ENCODE assay signal across 20 cellular contexts in the genomic region with DNA sequence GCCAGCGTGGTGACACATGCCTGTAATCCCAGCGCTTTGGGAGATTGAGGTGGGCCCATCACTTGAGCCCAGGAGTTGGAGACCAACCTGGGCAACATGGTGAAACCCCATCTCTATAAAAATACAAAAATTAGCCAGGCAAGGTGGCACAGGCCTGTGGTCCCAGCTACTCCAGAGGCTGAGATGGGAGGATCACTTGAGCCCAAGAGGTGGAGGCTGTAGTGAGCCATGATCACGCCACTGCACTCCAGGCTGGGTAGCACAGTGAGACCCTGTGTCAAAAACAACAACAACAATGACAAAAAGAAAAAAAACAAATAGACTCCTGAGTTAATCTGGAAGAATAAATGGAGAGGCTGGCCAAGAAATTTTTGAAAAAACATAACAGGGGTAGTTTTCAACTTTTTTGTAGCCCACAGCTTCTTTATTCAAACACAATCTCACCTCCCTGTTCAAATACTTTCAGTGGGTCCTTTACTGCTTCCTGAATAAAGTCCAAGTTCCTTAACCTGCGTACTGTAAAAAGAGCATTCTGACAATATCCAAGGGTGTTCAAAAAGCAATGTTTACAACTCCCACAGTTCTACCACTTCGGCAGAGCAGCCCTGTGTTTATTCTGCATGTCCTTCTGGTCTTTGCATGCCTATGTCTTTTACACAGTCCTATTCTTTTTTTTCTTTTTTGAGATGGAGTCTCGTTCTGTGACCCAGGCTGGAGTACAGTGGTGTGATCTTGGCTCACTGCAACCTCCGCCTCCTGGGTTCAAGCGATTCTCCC.
"Had no signal": no experiment of that assay in that cellular context is flagged by ENCODE, and none has a peak within 500 bp of the region (broad histone marks: within the 10 kb centered on the region; RNA-seq: fewer than 3 reads in every experiment).

No MANE protein-coding gene starts in this region.

- H3K27me3 Mint-ChIP-seq: activated CD8-positive, alpha-beta T cell treated with anti-CD3 and anti-CD28 coated beads for 36 hours; activated naive CD8-positive, alpha-beta T cell treated with anti-CD3 and anti-CD28 coated beads, Interleukin-2, amount 10 ng/mL, durations not matched to agents 7 days and 5 days had no signal

- H3K9ac ChIP-seq: SK-N-SH had no signal

- H3K36me3 ChIP-seq: breast epithelium, gastrocnemius medialis, left ventricle myocardium inferior, ovary had no signal

- H3K9me3 Mint-ChIP-seq: activated CD8-positive, alpha-beta T cell treated with anti-CD3 and anti-CD28 coated beads for 36 hours; activated naive CD8-positive, alpha-beta T cell treated with anti-CD3 and anti-CD28 coated beads, Interleukin-2, amount 10 ng/mL, durations not matched to agents 7 days and 5 days; activated T-helper 1 cell treated with anti-CD3 and anti-CD28 coated beads, Interleukin-12 subunit alpha, Interleukin-12 subunit beta, Interleukin-2, Interleukin-4 antibody, amounts not matched to agents 30 ng/mL and 10 ng/mL and 1 ng/mL, durations not matched to agents 14 hours and 24 hours and 36 hours had no signal

- H3K4me3 ChIP-seq: breast epithelium, gastrocnemius medialis, left ventricle myocardium inferior, ovary, skin epidermis had no signal

- ATAC-seq: activated CD8-positive, alpha-beta T cell treated with anti-CD3 and anti-CD28 coated beads for 36 hours; gastrocnemius medialis had no signal

- H3K27ac Mint-ChIP-seq: activated CD8-positive, alpha-beta T cell treated with anti-CD3 and anti-CD28 coated beads for 36 hours; activated naive CD8-positive, alpha-beta T cell treated with anti-CD3 and anti-CD28 coated beads, Interleukin-2, amount 10 ng/mL, durations not matched to agents 7 days and 5 days; activated T-helper 1 cell treated with anti-CD3 and anti-CD28 coated beads, Interleukin-12 subunit alpha, Interleukin-12 subunit beta, Interleukin-2, Interleukin-4 antibody, amounts not matched to agents 30 ng/mL and 10 ng/mL and 1 ng/mL, durations not matched to agents 14 hours and 24 hours and 36 hours had no signal

- H3K9me3 ChIP-seq: breast epithelium, gastrocnemius medialis, left ventricle myocardium inferior, ovary, SK-N-SH had no signal

- H3K4me1 ChIP-seq: breast epithelium had no signal

- H3K27ac ChIP-seq: breast epithelium, epithelial cell of prostate, left ventricle myocardium inferior, ovary, skin epidermis had no signal

- H3K36me3 Mint-ChIP-seq: activated naive CD8-positive, alpha-beta T cell treated with anti-CD3 and anti-CD28 coated beads, Interleukin-2, amount 10 ng/mL, durations not matched to agents 7 days and 5 days had no signal

- H3K27me3 ChIP-seq: breast epithelium, gastrocnemius medialis, ovary had no signal

- DNase-seq: activated CD4-positive, alpha-beta T cell treated with anti-CD3 and anti-CD28 coated beads for 1 hour; activated CD8-positive, alpha-beta T cell treated with anti-CD3 and anti-CD28 coated beads for 36 hours; activated naive CD4-positive, alpha-beta T cell; activated naive CD8-positive, alpha-beta T cell treated with anti-CD3 and anti-CD28 coated beads, Interleukin-2, amount 10 ng/mL, durations not matched to agents 7 days and 5 days; cerebellar nuclear complex; dermis blood vessel endothelial cell; gastrocnemius medialis; left ventricle myocardium inferior; ovary; SK-N-SH; stimulated activated CD4-positive, alpha-beta T cell treated with anti-CD3 and anti-CD28 coated beads, Interleukin-15, amount 100 ng/mL, for 24 hours; stimulated activated CD4-positive, alpha-beta T cell treated with anti-CD3 and anti-CD28 coated beads, Interleukin-4, amount 100 ng/mL, for 1 hour; stimulated activated naive CD4-positive, alpha-beta T cell; substantia nigra; T-helper 1 cell; trophoblast cell had no signal

- H3K4me3 Mint-ChIP-seq: activated CD8-positive, alpha-beta T cell treated with anti-CD3 and anti-CD28 coated beads for 36 hours; activated naive CD8-positive, alpha-beta T cell treated with anti-CD3 and anti-CD28 coated beads, Interleukin-2, amount 10 ng/mL, durations not matched to agents 7 days and 5 days; activated T-helper 1 cell treated with anti-CD3 and anti-CD28 coated beads, Interleukin-12 subunit alpha, Interleukin-12 subunit beta, Interleukin-2, Interleukin-4 antibody, amounts not matched to agents 30 ng/mL and 10 ng/mL and 1 ng/mL, durations not matched to agents 14 hours and 24 hours and 36 hours had no signal
